8 cellular contexts compared by ENCODE assay signal in genomic region chr12:51813931-51814310, GRCh38. TPM values are rescaled to one million over a fixed set of nuclear protein-coding genes. Genes with fewer than 3 reads are reported as not detected.
DNase-seq lines count a peak whose midpoint lies in the region; ATAC-seq and TF ChIP-seq lines count a peak whose summit lies in the region.

No MANE protein-coding gene starts in this region.

- H4K20me1 ChIP-seq in Loucy (ENCODE audit: insufficient read depth, low read length, poor library complexity, severe bottlenecking) (no peaks in the 10 kb centered on the region), neural progenitor cell (ENCODE audit: low read depth) (peaks cover 17% of the 10 kb centered on the region)

- H3K27me3 Mint-ChIP-seq in neural progenitor cell (ENCODE audit: insufficient read depth, low read depth): peaks cover 33% of the 10 kb centered on the region

- no peak for ATAC-seq in GM19324 (IDR thresholded peaks at IDR 0.05; ENCODE audit: low FRiP score, unreplicated experiment)

- H3K9me2 ChIP-seq in Loucy (replicated peaks; ENCODE audit: low read depth, low read length): no peaks in the 10 kb centered on the region

- POLR2A ChIA-PET in AG04449 (lab: Yijun Ruan, JAX): interaction anchor here (0.8 kb wide), 1 partner anchor 102 kb away, joined by 5 read pairs; no protein-coding TSS in a partner anchor

- no peak for TF ChIP-seq CTCF in AG04449 (IDR thresholded peaks at IDR 0.05; ENCODE audit: insufficient read depth, low read length, missing control alignments)
- no peak for TF ChIP-seq CTCF in Loucy (conservative IDR thresholded peaks at IDR 0.05; ENCODE audit: low read length)
- TF ChIP-seq CTCF in esophagus muscularis mucosa (IDR thresholded peaks at IDR 0.05): no peak
- no peak for TF ChIP-seq CTCF in neural progenitor cell (IDR thresholded peaks at IDR 0.05)

- H3F3A ChIP-seq in Loucy (ENCODE audit: low read depth): no peaks in the 10 kb centered on the region
- peaks cover 30% of the 10 kb centered on the region for H3F3A ChIP-seq in neural progenitor cell (ENCODE audit: low read depth)

- no peaks in the 10 kb centered on the region for H3K27me3 ChIP-seq in Loucy (ENCODE audit: insufficient read depth, low read length, poor library complexity, severe bottlenecking)
- peaks cover 0 to 48% (median 4%) of the 10 kb centered on the region in 4 donors for H3K27me3 ChIP-seq in esophagus muscularis mucosa
- peaks cover 31% of the 10 kb centered on the region for H3K27me3 ChIP-seq in neural progenitor cell

- peak overlapping the region; percentile 52 for H3K4me3 ChIP-seq in AG04449 (ENCODE audit: low read depth, low read length)
- peak overlapping the region; percentile 37 for H3K4me3 ChIP-seq in Loucy (ENCODE audit: low read length, poor library complexity, severe bottlenecking)
- H3K4me3 ChIP-seq in esophagus muscularis mucosa: peak overlapping the region; percentile 59 to 66 (median 62)
- H3K4me3 ChIP-seq in neural progenitor cell: peak overlapping the region; percentile 60

- H3K79me2 ChIP-seq in Loucy (ENCODE audit: insufficient read depth, low read length): peaks cover 2% of the 10 kb centered on the region; the same call in 1 of the 2 replicates
- no peaks in the 10 kb centered on the region for H3K79me2 ChIP-seq in neural progenitor cell (ENCODE audit: low read depth)

- H3K4me1 Mint-ChIP-seq in neural progenitor cell: peaks cover 23% of the 10 kb centered on the region

- H3K9ac ChIP-seq in Loucy (ENCODE audit: low read depth, low read length, poor library complexity, severe bottlenecking) (no peak overlapping the region), neural progenitor cell (no peak overlapping the region)

- H3K36me3 Mint-ChIP-seq in neural progenitor cell: peaks cover 4% of the 10 kb centered on the region

- intact Hi-C loops in esophagus muscularis mucosa (cut with DNase I): no loop called here

- H3K36me3 ChIP-seq in Loucy (ENCODE audit: insufficient read depth, low read length): no peaks in the 10 kb centered on the region
- H3K36me3 ChIP-seq in esophagus muscularis mucosa: no peaks in the 10 kb centered on the region
- H3K36me3 ChIP-seq in neural progenitor cell: no peaks in the 10 kb centered on the region

- 29% methylated on average over 15 of the region's 34 CpGs for whole genome bisulfite sequencing in esophagus muscularis mucosa

- H3K4me3 Mint-ChIP-seq in neural progenitor cell: peak overlapping the region; percentile 66

- DNase-seq in AG04449 (ENCODE audit: low read depth, low spot score) (no peak), esophagus muscularis mucosa (ENCODE audit: extremely low spot score) (no peak), neural progenitor cell (ENCODE audit: low spot score) (no peak), NCI-H1092 (lab: John Stamatoyannopoulos, UW) (no peak), DMS114 treated with DMSO at 0.1 percent for 48 hours (lab: John Stamatoyannopoulos, UW; ENCODE audit: unreplicated experiment) (no peak)
- no peak for DNase-seq in effector CD8-positive, alpha-beta T cell (lab: John Stamatoyannopoulos, UW)

- peak overlapping the region; percentile 55; the same call in 1 of the 2 replicates for H2AFZ ChIP-seq in Loucy (ENCODE audit: low read length)
- peak overlapping the region; percentile 13 for H2AFZ ChIP-seq in neural progenitor cell (replicated peaks)

- H3K9me3 Mint-ChIP-seq in neural progenitor cell: no peaks in the 10 kb centered on the region

- H3K27ac ChIP-seq in esophagus muscularis mucosa (replicated peaks in 1 of 4) (peak overlapping the region in 2 of 4 donors; percentile 71 to 81), neural progenitor cell (no peak overlapping the region)

- peak overlapping the region; percentile 43 for H3K4me2 ChIP-seq in Loucy (ENCODE audit: low read depth, low read length, poor library complexity, severe bottlenecking)
- peak overlapping the region; percentile 81 for H3K4me2 ChIP-seq in neural progenitor cell

- TF ChIP-seq POLR2A in esophagus muscularis mucosa (IDR thresholded peaks at IDR 0.05; ENCODE audit: low read depth): no peak

- no peak for TF ChIP-seq EP300 in esophagus muscularis mucosa (IDR thresholded peaks at IDR 0.05)

- CTCF ChIA-PET in AG04449 (lab: Yijun Ruan, JAX): interaction anchor here (0.7 to 5.5 kb wide), 13 partner anchors 9 to 393 kb away, joined by 3 to 39 read pairs (median 6); partner anchors contain the start of gene SLC4A8

- H3K4me1 ChIP-seq in Loucy (ENCODE audit: insufficient read depth, low read length, poor library complexity, severe bottlenecking) (no peaks in the 10 kb centered on the region), esophagus muscularis mucosa (peaks cover 8 to 18% (median 15%) of the 10 kb centered on the region in 4 donors), neural progenitor cell (no peaks in the 10 kb centered on the region)

- H3K9me3 ChIP-seq in Loucy (ENCODE audit: insufficient read depth, low read depth, low read length): no peaks in the 10 kb centered on the region
- no peaks in the 10 kb centered on the region for H3K9me3 ChIP-seq in esophagus muscularis mucosa
- no peaks in the 10 kb centered on the region for H3K9me3 ChIP-seq in neural progenitor cell (ENCODE audit: low read depth)

- H3K27ac Mint-ChIP-seq in neural progenitor cell: no peak overlapping the region

RNA-seq across cellular contexts. Expression of gene FIGNL2, which starts 34.6 kb away (rescaled TPM):
- total RNA-seq in esophagus muscularis mucosa: under 1 TPM; 0.23 to 0.42 (median 0.36) TPM
- total RNA-seq in neural progenitor cell (ENCODE audit: low replicate concordance): 9.3 and 25.1 TPM in 2 replicates
